1 cellular context compared by ENCODE assay signal in the genomic region with DNA sequence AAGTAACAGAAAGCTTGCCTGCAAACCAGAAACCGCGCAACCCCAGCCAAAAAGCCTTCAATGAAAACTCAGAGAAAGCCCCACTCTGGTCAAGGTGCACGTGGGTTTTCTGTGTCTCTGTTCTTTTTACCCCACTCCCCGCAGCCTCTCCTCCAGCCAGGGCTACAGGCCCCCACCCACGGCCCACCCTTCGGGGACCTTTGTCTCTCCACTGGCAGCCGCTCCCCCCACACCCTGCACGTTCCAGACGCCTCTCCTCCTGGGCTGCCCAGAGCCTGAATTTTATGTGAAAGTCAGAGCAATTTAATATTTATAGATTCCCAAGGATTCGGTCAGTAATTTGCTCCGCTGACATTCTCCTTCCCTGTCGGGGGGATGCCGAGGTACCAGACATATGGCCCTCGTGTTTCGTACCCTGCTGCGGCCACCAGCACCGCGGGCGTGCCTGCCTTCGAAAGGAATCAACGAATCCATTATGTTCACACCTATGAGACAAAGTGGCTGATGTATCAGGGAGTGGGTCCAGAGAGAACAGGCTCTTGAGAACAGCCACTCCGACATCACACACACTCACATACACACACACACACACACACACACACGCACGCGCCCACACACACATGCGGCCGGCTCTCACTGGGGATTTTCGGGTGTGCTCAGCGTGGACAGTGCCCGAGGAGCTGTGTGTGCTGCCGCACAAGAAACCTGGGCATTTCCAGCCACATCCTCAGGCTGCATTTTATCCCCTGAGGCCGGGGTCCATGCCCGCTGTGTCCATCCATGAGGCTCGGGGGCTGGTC.
TF ChIP-seq lines count a peak whose summit lies in the region.

No MANE protein-coding gene starts in this region.

TF ChIP-seq in HEK293, 187 proteins besides CTCF, POLR2A, EP300 and RAD21 (continued from another document):
- TF ChIP-seq PRDM10 (tag by site-specific recombination; IDR thresholded peaks at IDR 0.05) (no peak), ZNF561 (tag by site-specific recombination; IDR thresholded peaks at IDR 0.05; ENCODE audit: borderline replicate concordance) (no peak), ZNF830 (tag by site-specific recombination; IDR thresholded peaks at IDR 0.05; ENCODE audit: low read depth) (no peak), ZNF423 (tag by site-specific recombination; IDR thresholded peaks at IDR 0.05) (no peak), ZNF266 (tag by site-specific recombination; IDR thresholded peaks at IDR 0.05; ENCODE audit: low read depth) (no peak), ZNF426 (tag by site-specific recombination; IDR thresholded peaks at IDR 0.05) (no peak), SETDB1 (IDR thresholded peaks at IDR 0.05; ENCODE audit: insufficient read length, low read length) (no peak), ZBTB48 (tag by site-specific recombination; IDR thresholded peaks at IDR 0.05) (no peak), ZNF791 (tag by site-specific recombination; IDR thresholded peaks at IDR 0.05) (no peak), ZNF544 (tag by site-specific recombination; IDR thresholded peaks at IDR 0.05) (no peak), ZFHX2 (tag by site-specific recombination; conservative IDR thresholded peaks at IDR 0.05) (peak; percentile 56), ZNF610 (tag by site-specific recombination; IDR thresholded peaks at IDR 0.05; ENCODE audit: borderline replicate concordance) (no peak), ZNF114 (tag by site-specific recombination; IDR thresholded peaks at IDR 0.05) (no peak), ZNF341 (tag by site-specific recombination; IDR thresholded peaks at IDR 0.05; ENCODE audit: low read depth) (peak; percentile 47), ZNF514 (tag by site-specific recombination; IDR thresholded peaks at IDR 0.05) (no peak), ZSCAN16 (tag by site-specific recombination; IDR thresholded peaks at IDR 0.05) (no peak), ZNF776 (tag by site-specific recombination; IDR thresholded peaks at IDR 0.05; ENCODE audit: borderline replicate concordance) (no peak), ZNF555 (tag by site-specific recombination; conservative IDR thresholded peaks at IDR 0.05) (no peak), ZIC2 (tag by site-specific recombination; IDR thresholded peaks at IDR 0.05) (no peak), ZNF664 (tag by site-specific recombination; IDR thresholded peaks at IDR 0.05) (no peak), ZSCAN4 (tag by site-specific recombination; IDR thresholded peaks at IDR 0.05) (peak; percentile 75), ZNF768 (tag by site-specific recombination; IDR thresholded peaks at IDR 0.05) (no peak), ZNF501 (tag by site-specific recombination; IDR thresholded peaks at IDR 0.05) (no peak)
- TF ChIP-seq, protein P1, sequence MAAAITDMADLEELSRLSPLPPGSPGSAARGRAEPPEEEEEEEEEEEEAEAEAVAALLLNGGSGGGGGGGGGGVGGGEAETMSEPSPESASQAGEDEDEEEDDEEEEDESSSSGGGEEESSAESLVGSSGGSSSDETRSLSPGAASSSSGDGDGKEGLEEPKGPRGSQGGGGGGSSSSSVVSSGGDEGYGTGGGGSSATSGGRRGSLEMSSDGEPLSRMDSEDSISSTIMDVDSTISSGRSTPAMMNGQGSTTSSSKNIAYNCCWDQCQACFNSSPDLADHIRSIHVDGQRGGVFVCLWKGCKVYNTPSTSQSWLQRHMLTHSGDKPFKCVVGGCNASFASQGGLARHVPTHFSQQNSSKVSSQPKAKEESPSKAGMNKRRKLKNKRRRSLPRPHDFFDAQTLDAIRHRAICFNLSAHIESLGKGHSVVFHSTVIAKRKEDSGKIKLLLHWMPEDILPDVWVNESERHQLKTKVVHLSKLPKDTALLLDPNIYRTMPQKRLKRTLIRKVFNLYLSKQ (tag by site-specific recombination; IDR thresholded peaks at IDR 0.05; ENCODE audit: borderline replicate concordance): no peak
